In the genomic region with DNA sequence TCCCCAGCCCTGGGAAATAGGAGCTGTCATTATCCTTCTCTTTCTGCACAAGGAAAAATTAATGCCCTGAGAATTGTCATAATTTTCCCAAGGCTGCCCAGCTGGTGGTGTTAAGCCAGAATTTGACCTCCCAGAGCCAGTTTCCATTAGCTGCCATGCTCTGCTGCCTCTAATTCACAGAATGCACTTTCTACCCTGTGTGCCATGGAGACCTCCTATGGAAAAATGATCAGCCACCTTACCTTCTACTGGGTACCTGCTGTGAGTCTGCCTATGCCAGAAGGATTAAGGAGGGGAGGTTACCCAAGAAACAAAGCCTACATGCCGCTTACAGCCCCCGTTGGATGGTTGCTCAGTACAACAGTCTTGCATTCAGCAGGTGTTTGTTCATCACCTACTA, we compare ENCODE assay signal across 17 cellular contexts. TPM values are rescaled to one million over a fixed set of nuclear protein-coding genes. Genes with fewer than 3 reads are reported as not detected.
A peak's percentile ranks its signal among the peaks of the same experiment; 100 is the strongest.
DNase-seq lines count a peak whose midpoint lies in the region; ATAC-seq and TF ChIP-seq lines count a peak whose summit lies in the region.
"Had no signal": no experiment of that assay in that cellular context is flagged by ENCODE, and none has a peak within 500 bp of the region (broad histone marks: within the 10 kb centered on the region; RNA-seq: fewer than 3 reads in every experiment).

No MANE protein-coding gene starts in this region.

- H3K9me3 Mint-ChIP-seq in activated CD4-positive, alpha-beta T cell treated with anti-CD3 and anti-CD28 coated beads, Interleukin-2, amount 10 ng/mL, durations not matched to agents 24 days and 14 days, result no peaks in the 10 kb centered on the region
- H3K9me3 Mint-ChIP-seq in CD8-positive, alpha-beta T cell, result no peaks in the 10 kb centered on the region
- H3K9me3 Mint-ChIP-seq: CD8-positive, alpha-beta memory T cell; H9 had no signal

- intact Hi-C loops in activated CD4-positive, alpha-beta T cell treated with anti-CD3 and anti-CD28 coated beads, Interleukin-2, amount 10 ng/mL, durations not matched to agents 24 days and 14 days (cut with micrococcal nuclease), result no loop called here
- intact Hi-C loops in CD8-positive, alpha-beta T cell (cut with DNase I, micrococcal nuclease), result no loop called here

- H3K79me2 ChIP-seq in hepatocyte, result no peaks in the 10 kb centered on the region

- CTCF ChIA-PET in CD8-positive, alpha-beta T cell (lab: Charles Lee), result interaction anchor here (1.4 kb wide), 1 partner anchor 125 kb away, joined by 3 read pairs; no protein-coding TSS in a partner anchor

- H3K36me3 ChIP-seq in CD8-positive, alpha-beta T cell (ENCODE audit: insufficient read depth, low read length), result peaks cover 8% of the 10 kb centered on the region
- H3K36me3 ChIP-seq in hepatocyte (replicated peaks; ENCODE audit: insufficient read depth, low read depth) (no peaks in the 10 kb centered on the region), gastroesophageal sphincter (peaks cover 0 to 57% of the 10 kb centered on the region in 2 donors)

- H3K4me3 ChIP-seq in CD8-positive, alpha-beta T cell (ENCODE audit: low read depth, low read length), result no peak overlapping the region
- no peak overlapping the region for H3K4me3 ChIP-seq in hepatocyte
- H3K4me3 ChIP-seq in gastroesophageal sphincter, result no peak overlapping the region
- H3K4me3 ChIP-seq: PC-9 had no signal

- TF ChIP-seq EP300 in gastroesophageal sphincter (IDR thresholded peaks at IDR 0.05), result no peak

- no peak for TF ChIP-seq CTCF in CD8-positive, alpha-beta T cell (IDR thresholded peaks at IDR 0.05)
- no peak for TF ChIP-seq CTCF in hepatocyte (IDR thresholded peaks at IDR 0.05; ENCODE audit: poor library complexity)
- TF ChIP-seq CTCF in gastroesophageal sphincter (IDR thresholded peaks at IDR 0.05), result no peak

- H3K4me1 Mint-ChIP-seq in activated CD4-positive, alpha-beta T cell treated with anti-CD3 and anti-CD28 coated beads, Interleukin-2, amount 10 ng/mL, durations not matched to agents 24 days and 14 days, result peaks cover 31% of the 10 kb centered on the region
- H3K4me1 Mint-ChIP-seq in CD8-positive, alpha-beta T cell (ENCODE audit: low read depth), result peaks cover 8% of the 10 kb centered on the region
- peaks cover 24% of the 10 kb centered on the region for H3K4me1 Mint-ChIP-seq in T-helper 17 cell

- H3K36me3 Mint-ChIP-seq in activated CD4-positive, alpha-beta T cell treated with anti-CD3 and anti-CD28 coated beads, Interleukin-2, amount 10 ng/mL, durations not matched to agents 24 days and 14 days (ENCODE audit: low read depth), result peaks cover 47% of the 10 kb centered on the region
- peaks cover 44% of the 10 kb centered on the region for H3K36me3 Mint-ChIP-seq in CD8-positive, alpha-beta T cell
- peaks cover 5% of the 10 kb centered on the region for H3K36me3 Mint-ChIP-seq in T-helper 17 cell (ENCODE audit: low read depth)

- no peak for ATAC-seq in CD8-positive, alpha-beta T cell
- ATAC-seq in T-helper 17 cell (no peak), HG02623 (IDR thresholded peaks at IDR 0.05; ENCODE audit: unreplicated experiment) (no peak), gastroesophageal sphincter (no peak)

- no peak overlapping the region for H3K27ac ChIP-seq in CD8-positive, alpha-beta T cell (ENCODE audit: low read depth, low read length)
- peak overlapping the region; percentile 57 for H3K27ac ChIP-seq in hepatocyte
- H3K27ac ChIP-seq in gastroesophageal sphincter, result no peak overlapping the region
- H3K27ac ChIP-seq: PC-9 had no signal

- peak overlapping the region; percentile 5 for H3K27ac Mint-ChIP-seq in activated CD4-positive, alpha-beta T cell treated with anti-CD3 and anti-CD28 coated beads, Interleukin-2, amount 10 ng/mL, durations not matched to agents 24 days and 14 days
- peak overlapping the region; percentile 45 for H3K27ac Mint-ChIP-seq in CD8-positive, alpha-beta T cell
- H3K27ac Mint-ChIP-seq in T-helper 17 cell, result peak overlapping the region; percentile 100

- H3K4me3 Mint-ChIP-seq in activated CD4-positive, alpha-beta T cell treated with anti-CD3 and anti-CD28 coated beads, Interleukin-2, amount 10 ng/mL, durations not matched to agents 24 days and 14 days, result no peak overlapping the region
- H3K4me3 Mint-ChIP-seq in CD8-positive, alpha-beta T cell, result no peak overlapping the region
- no peak overlapping the region for H3K4me3 Mint-ChIP-seq in T-helper 17 cell
- H3K4me3 Mint-ChIP-seq: CD8-positive, alpha-beta memory T cell; H9 had no signal

- POLR2A ChIA-PET in CD8-positive, alpha-beta T cell (lab: Charles Lee), result no interaction called here

- WGBS in hepatocyte (ENCODE audit: low lambda C conversion rate, missing lambda C conversion rate), result 96% methylated on average over 2 of the region's 2 CpGs
- 100% methylated on average over 1 to 2 of the region's 2 CpGs for WGBS in gastroesophageal sphincter (ENCODE audit: low coverage in 1 of 2), 2 donors

- H3K9me3 ChIP-seq in CD8-positive, alpha-beta T cell (ENCODE audit: low read length), result no peaks in the 10 kb centered on the region
- H3K9me3 ChIP-seq in T-helper 17 cell (ENCODE audit: control insufficient read depth, low read length, poor library complexity, severe bottlenecking) (no peaks in the 10 kb centered on the region), hepatocyte (ENCODE audit: low read depth) (no peaks in the 10 kb centered on the region), gastroesophageal sphincter (no peaks in the 10 kb centered on the region)

- H3K4me2 ChIP-seq in hepatocyte, result no peak overlapping the region
- H3K4me2 ChIP-seq: PC-9 had no signal

- peaks cover 10% of the 10 kb centered on the region for H3K4me1 ChIP-seq in CD8-positive, alpha-beta T cell (ENCODE audit: insufficient read depth, low read length)
- H3K4me1 ChIP-seq in hepatocyte (ENCODE audit: insufficient read depth) (peaks cover 16% of the 10 kb centered on the region), gastroesophageal sphincter (no peaks in the 10 kb centered on the region)

- H4K20me1 ChIP-seq in hepatocyte (ENCODE audit: insufficient read depth, poor library complexity, severe bottlenecking), result no peaks in the 10 kb centered on the region

- H2AFZ ChIP-seq in hepatocyte, result no peak overlapping the region
- H2AFZ ChIP-seq: PC-9 had no signal

- H3K27me3 Mint-ChIP-seq in activated CD4-positive, alpha-beta T cell treated with anti-CD3 and anti-CD28 coated beads, Interleukin-2, amount 10 ng/mL, durations not matched to agents 24 days and 14 days, result no peaks in the 10 kb centered on the region
- no peaks in the 10 kb centered on the region for H3K27me3 Mint-ChIP-seq in CD8-positive, alpha-beta T cell (ENCODE audit: low read depth)
- H3K27me3 Mint-ChIP-seq in T-helper 17 cell, result no peaks in the 10 kb centered on the region
- H3K27me3 Mint-ChIP-seq: CD8-positive, alpha-beta memory T cell had no signal

- no peak for DNase-seq in activated CD4-positive, alpha-beta T cell treated with anti-CD3 and anti-CD28 coated beads, Interleukin-2, amount 10 ng/mL, durations not matched to agents 24 days and 14 days
- no peak for DNase-seq in activated CD4-positive, alpha-beta T cell treated with anti-CD3 and anti-CD28 coated beads, Interleukin-2, amount 50 U/mL, for 1 hour
- no peak for DNase-seq in CD8-positive, alpha-beta T cell
- DNase-seq in T-helper 17 cell (no peak), hepatocyte (ENCODE audit: low spot score) (no peak), DMS153 treated with DMSO at 0.1 percent for 48 hours (lab: John Stamatoyannopoulos, UW; ENCODE audit: unreplicated experiment) (no peak)
- DNase-seq: 8988T; CD8-positive, alpha-beta memory T cell; DMS79 treated with DMSO at 0.1 percent for 48 hours; H9; NCI-H1417; NCI-H187 treated with DMSO at 0.1 percent for 48 hours; NCI-H446 treated with DMSO at 0.1 percent for 48 hours; NCI-H748 treated with DMSO at 0.1 percent for 48 hours; PC-9 had no signal

- TF ChIP-seq POLR2A in gastroesophageal sphincter (IDR thresholded peaks at IDR 0.05), result no peak

- no peaks in the 10 kb centered on the region for H3K9me2 ChIP-seq in hepatocyte (replicated peaks; ENCODE audit: insufficient read depth)

- H3K27me3 ChIP-seq in CD8-positive, alpha-beta T cell (ENCODE audit: insufficient read depth, low read length), result no peaks in the 10 kb centered on the region
- H3K27me3 ChIP-seq in hepatocyte (no peaks in the 10 kb centered on the region), gastroesophageal sphincter (no peaks in the 10 kb centered on the region)

RNA-seq across cellular contexts. Expression of gene POFUT1, which starts 29.1 kb away (rescaled TPM):
- total RNA-seq in activated CD4-positive, alpha-beta T cell treated with anti-CD3 and anti-CD28 coated beads, Interleukin-2, amount 10 ng/mL, durations not matched to agents 24 days and 14 days, result 65.7 and 68.1 TPM in 2 replicates
- total RNA-seq in CD8-positive, alpha-beta T cell, result 1 to 10 TPM; 5.1 to 6.3 TPM
- total RNA-seq in T-helper 17 cell (10 to 100 TPM; 11.1 to 13.6 TPM), hepatocyte (81.4 and 87.3 TPM in 2 replicates), gastroesophageal sphincter (10 to 100 TPM; 28.8 to 42.4 (median 33.5) TPM)
- 39.4 and 42.0 TPM in 2 replicates for polyA plus RNA-seq in hepatocyte

RNA-seq across cellular contexts. Expression of gene PLAGL2, which starts 29.3 kb away (rescaled TPM):
- 119 and 120 TPM in 2 replicates for total RNA-seq in activated CD4-positive, alpha-beta T cell treated with anti-CD3 and anti-CD28 coated beads, Interleukin-2, amount 10 ng/mL, durations not matched to agents 24 days and 14 days
- total RNA-seq in CD8-positive, alpha-beta T cell, result 10 to 100 TPM; 15.8 to 16.9 TPM
- total RNA-seq in T-helper 17 cell (10 to 100 TPM; 14.9 to 18.9 TPM), hepatocyte (41.1 and 44.6 TPM in 2 replicates), gastroesophageal sphincter (10 to 100 TPM in 1 of 4 donors, 1 to 10 TPM in 3; 5.8 to 11.0 (median 6.1) TPM)
- polyA plus RNA-seq in hepatocyte, result 31.7 and 39.7 TPM in 2 replicates

RNA-seq across cellular contexts. Expression of gene KIF3B, which starts 40.6 kb away (rescaled TPM):
- total RNA-seq in activated CD4-positive, alpha-beta T cell treated with anti-CD3 and anti-CD28 coated beads, Interleukin-2, amount 10 ng/mL, durations not matched to agents 24 days and 14 days, result 34.7 and 35.5 TPM in 2 replicates
- 1 to 10 TPM; 7.1 to 8.1 TPM for total RNA-seq in CD8-positive, alpha-beta T cell
- total RNA-seq in T-helper 17 cell, result 10 to 100 TPM; 13.4 to 14.4 TPM
- 31.2 and 32.0 TPM in 2 replicates for total RNA-seq in hepatocyte
- polyA plus RNA-seq in hepatocyte, result 9.1 and 11.7 TPM in 2 replicates
- total RNA-seq in gastroesophageal sphincter, result 10 to 100 TPM; 21.4 to 29.0 (median 24.4) TPM

Comparison
In these comparisons a context has a peak if more than half of its experiments do, and no peak if none do; other contexts are left out.
1. H3K27ac Mint-ChIP-seq: peak in every context shown above with its lines; median percentile 100 in T-helper 17 cell; 45 in CD8-positive, alpha-beta T cell; 5 in activated CD4-positive, alpha-beta T cell treated with anti-CD3 and anti-CD28 coated beads, Interleukin-2, amount 10 ng/mL, durations not matched to agents 24 days and 14 days.